In genomic region chr10:14958872-14959220, GRCh38 we compare ENCODE assay signal across 9 cellular contexts. TPM values are rescaled to one million over a fixed set of nuclear protein-coding genes. Genes with fewer than 3 reads are reported as not detected.
DNase-seq lines count a peak whose midpoint lies in the region; ATAC-seq and TF ChIP-seq lines count a peak whose summit lies in the region.
"Had no signal": no experiment of that assay in that cellular context is flagged by ENCODE, and none has a peak within 500 bp of the region (broad histone marks: within the 10 kb centered on the region; RNA-seq: fewer than 3 reads in every experiment).

No MANE protein-coding gene starts in this region.

- peaks cover 7% of the 10 kb centered on the region for H3K4me1 Mint-ChIP-seq in endodermal cell

- no peak for DNase-seq in endodermal cell
- DNase-seq in activated gamma-delta T cell (lab: John Stamatoyannopoulos, UW): no peak
- DNase-seq in NAMALWA (ENCODE audit: low spot score): no peak

- H3K36me3 Mint-ChIP-seq in endodermal cell (ENCODE audit: low read depth): no peaks in the 10 kb centered on the region

- H3K27ac ChIP-seq in C4-2B: peak overlapping the region; percentile 90
- peak overlapping the region; percentile 91 for H3K27ac ChIP-seq in OCI-LY1 (ENCODE audit: low read depth, low read length, poor library complexity, severe bottlenecking)
- no peak overlapping the region for H3K27ac ChIP-seq in endodermal cell (ENCODE audit: low read depth, low read length)

- H3K36me3 ChIP-seq in OCI-LY1 (ENCODE audit: insufficient read depth, low read length) (no peaks in the 10 kb centered on the region), endodermal cell (ENCODE audit: control insufficient read depth, insufficient read depth, low read length) (no peaks in the 10 kb centered on the region), neuron (ENCODE audit: insufficient read depth, low read length) (no peaks in the 10 kb centered on the region)

- H3K9me3 ChIP-seq in OCI-LY1 (ENCODE audit: low read length) (no peaks in the 10 kb centered on the region), endodermal cell (ENCODE audit: control insufficient read depth, low read length) (no peaks in the 10 kb centered on the region), neuron (ENCODE audit: low read length) (no peaks in the 10 kb centered on the region)

- H3K4me3 ChIP-seq in OCI-LY1 (ENCODE audit: low read depth, low read length, poor library complexity, severe bottlenecking) (peak overlapping the region; percentile 82), endodermal cell (ENCODE audit: low read length) (peak overlapping the region; percentile 87), neuron (ENCODE audit: low read length) (peak overlapping the region; percentile 68)

- no peak overlapping the region for H3K27ac Mint-ChIP-seq in endodermal cell

- peaks cover 38% of the 10 kb centered on the region for H3K27me3 Mint-ChIP-seq in endodermal cell (ENCODE audit: insufficient read depth)

- no peak for ATAC-seq in HG03097 (IDR thresholded peaks at IDR 0.05; ENCODE audit: low FRiP score, unreplicated experiment)
- ATAC-seq in HG03342 (IDR thresholded peaks at IDR 0.05; ENCODE audit: unreplicated experiment): no peak

- H3K27me3 ChIP-seq in OCI-LY1 (ENCODE audit: insufficient read depth, low read length) (no peaks in the 10 kb centered on the region), endodermal cell (ENCODE audit: control insufficient read depth, insufficient read depth, low read length, poor library complexity, severe bottlenecking) (peaks cover 29% of the 10 kb centered on the region), neuron (ENCODE audit: insufficient read depth, low read length) (no peaks in the 10 kb centered on the region)

- no peaks in the 10 kb centered on the region for H3K9me2 ChIP-seq in OCI-LY1 (ENCODE audit: low read depth, low read length)

- H3K9ac ChIP-seq in OCI-LY1 (ENCODE audit: low read length): peak overlapping the region; percentile 94
- H3K9ac ChIP-seq in endodermal cell (ENCODE audit: extremely low read depth, low read length, poor library complexity, severe bottlenecking): no peak overlapping the region

- no peaks in the 10 kb centered on the region for H4K20me1 ChIP-seq in OCI-LY1 (ENCODE audit: insufficient read depth, low read length)

- H3K79me2 ChIP-seq in OCI-LY1 (ENCODE audit: insufficient read depth, low read length): no peaks in the 10 kb centered on the region

- H3K4me1 ChIP-seq in OCI-LY1 (ENCODE audit: insufficient read depth, low read length, severe bottlenecking) (peaks cover 18% of the 10 kb centered on the region), endodermal cell (ENCODE audit: control insufficient read depth, insufficient read depth, low read length) (no peaks in the 10 kb centered on the region), neuron (ENCODE audit: insufficient read depth, low read length) (no peaks in the 10 kb centered on the region)

- peak overlapping the region; percentile 85 for H3K4me2 ChIP-seq in OCI-LY1 (ENCODE audit: low read length)

- TF ChIP-seq CTCF in C4-2B (conservative IDR thresholded peaks at IDR 0.05) (no peak), OCI-LY1 (IDR thresholded peaks at IDR 0.05; ENCODE audit: low read length) (no peak), endodermal cell (conservative IDR thresholded peaks at IDR 0.05) (no peak)

- peak overlapping the region; percentile 90; the same call in 1 of the 2 replicates for H2AFZ ChIP-seq in OCI-LY1 (ENCODE audit: low read length)
- H2AFZ ChIP-seq in neuron (ENCODE audit: low read depth, low read length): peak overlapping the region; percentile 88

- H3K4me3 Mint-ChIP-seq in endodermal cell: peak overlapping the region; percentile 88

- 0 out of 2 replicates have a peak, but pooled peaks cover 5% of the 10 kb centered on the region for H3F3A ChIP-seq in OCI-LY1 (ENCODE audit: insufficient read depth, low read length)

- 37 to 100% methylated on average over 1 to 6 of the region's 12 CpGs for WGBS in endodermal cell (ENCODE audit: insufficient coverage in 1 of 2, insufficient read length in 1 of 2), 2 experiments

- peaks cover 7% of the 10 kb centered on the region for H3K9me3 Mint-ChIP-seq in endodermal cell

RNA-seq across cellular contexts. Expression of gene MEIG1, which starts 0.3 kb away (rescaled TPM):
- under 1 TPM in 1 of 2 donors, not detected in 1; 0.46 TPM for total RNA-seq in endodermal cell
- polyA plus RNA-seq in endodermal cell (2013, experiment 1 of 2): 1.4 TPM
- polyA plus RNA-seq in endodermal cell (2013, experiment 2 of 2): 0.70 TPM
- total RNA-seq: mucosa of gallbladder had no signal

RNA-seq across cellular contexts. Expression of gene DCLRE1C, which starts 5.0 kb away (rescaled TPM):
- total RNA-seq in endodermal cell: 1 to 10 TPM; 5.2 to 10.0 TPM
- polyA plus RNA-seq in endodermal cell (2013, experiment 1 of 2): 6.9 TPM
- 7.8 TPM for polyA plus RNA-seq in endodermal cell (2013, experiment 2 of 2)
